Comparison of ENCODE assay signal across 19 cellular contexts in the genomic region with DNA sequence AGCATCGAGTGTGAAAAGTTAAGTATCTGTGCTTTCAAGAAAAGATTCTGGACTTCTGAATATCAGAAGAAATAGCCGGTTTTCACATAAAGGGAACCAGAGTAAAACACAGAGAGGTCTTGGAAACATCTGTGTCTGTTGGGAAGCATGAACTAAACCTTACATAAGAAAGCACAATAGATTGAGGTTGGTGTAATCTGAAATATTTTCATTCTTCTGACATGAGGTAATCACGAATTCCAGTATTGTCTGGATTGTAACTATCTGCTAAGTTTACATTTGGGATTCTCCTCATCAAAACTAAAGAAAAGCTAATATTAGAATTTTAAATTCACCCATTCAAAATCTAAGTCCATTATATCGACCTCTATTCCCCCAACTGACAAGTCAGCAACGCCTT.
"Had no signal": no experiment of that assay in that cellular context is flagged by ENCODE, and none has a peak within 500 bp of the region (broad histone marks: within the 10 kb centered on the region; RNA-seq: fewer than 3 reads in every experiment).

No MANE protein-coding gene starts in this region.

- H3K4me3 Mint-ChIP-seq: activated naive CD4-positive, alpha-beta T cell treated with anti-CD3 and anti-CD28 coated beads for 36 hours; activated T-cell treated with anti-CD3 and anti-CD28 coated beads, Interleukin-2, amount 50 U/mL, for 4 hours; dendritic cell treated with granulocyte-macrophage colony-stimulating factor and Interleukin-4, amounts not matched to agents 40 ng/mL and 50 ng/mL, for 4 days; effector memory CD8-positive, alpha-beta T cell; naive B cell; neural progenitor cell; stimulated activated naive CD8-positive, alpha-beta T cell treated with anti-CD3 and anti-CD28 coated beads, Interleukin-15, Interleukin-2, amounts not matched to agents 100 ng/mL and 50 ng/mL, for 24 hours had no signal

- H3K36me3 ChIP-seq: esophagus squamous epithelium, gastroesophageal sphincter, heart left ventricle, left lung, neural progenitor cell, prostate gland, transverse colon had no signal

- H3K27me3 Mint-ChIP-seq: dendritic cell treated with granulocyte-macrophage colony-stimulating factor and Interleukin-4, amounts not matched to agents 40 ng/mL and 50 ng/mL, for 4 days; effector memory CD8-positive, alpha-beta T cell; naive B cell; stimulated activated naive CD8-positive, alpha-beta T cell treated with anti-CD3 and anti-CD28 coated beads, Interleukin-15, Interleukin-2, amounts not matched to agents 100 ng/mL and 50 ng/mL, for 24 hours had no signal

- ATAC-seq: activated T-cell treated with anti-CD3 and anti-CD28 coated beads, Interleukin-2, amount 50 U/mL, for 4 hours; effector memory CD8-positive, alpha-beta T cell; gastroesophageal sphincter; heart left ventricle; left lung; mucosa of descending colon; right cardiac atrium had no signal

- H3K9me3 Mint-ChIP-seq: activated T-cell treated with anti-CD3 and anti-CD28 coated beads, Interleukin-2, amount 50 U/mL, for 4 hours; neural progenitor cell; stimulated activated naive CD8-positive, alpha-beta T cell treated with anti-CD3 and anti-CD28 coated beads, Interleukin-15, Interleukin-2, amounts not matched to agents 100 ng/mL and 50 ng/mL, for 24 hours had no signal

- H3K9ac ChIP-seq: neural progenitor cell had no signal

- H3K9me3 ChIP-seq: esophagus squamous epithelium, gastroesophageal sphincter, mucosa of descending colon, prostate gland, transverse colon had no signal

- H3K27me3 ChIP-seq: esophagus squamous epithelium, gastroesophageal sphincter, heart left ventricle, left lung, neural progenitor cell, transverse colon had no signal

- H3K4me3 ChIP-seq: esophagus squamous epithelium, gastroesophageal sphincter, heart left ventricle, left lung, mucosa of descending colon, neural progenitor cell, prostate gland, skin epidermis, transverse colon had no signal

- H3K27ac ChIP-seq: esophagus squamous epithelium, gastroesophageal sphincter, heart left ventricle, left lung, neural progenitor cell, prostate gland, skin epidermis, transverse colon had no signal

- H2AFZ ChIP-seq: neural progenitor cell had no signal

- H3K27ac Mint-ChIP-seq: activated naive CD4-positive, alpha-beta T cell treated with anti-CD3 and anti-CD28 coated beads for 36 hours; dendritic cell treated with granulocyte-macrophage colony-stimulating factor and Interleukin-4, amounts not matched to agents 40 ng/mL and 50 ng/mL, for 4 days; effector memory CD8-positive, alpha-beta T cell; naive B cell; neural progenitor cell; stimulated activated naive CD8-positive, alpha-beta T cell treated with anti-CD3 and anti-CD28 coated beads, Interleukin-15, Interleukin-2, amounts not matched to agents 100 ng/mL and 50 ng/mL, for 24 hours had no signal

- H3K4me2 ChIP-seq: neural progenitor cell had no signal

- DNase-seq: activated CD4-positive, alpha-beta T cell treated with anti-CD3 and anti-CD28 coated beads, Interleukin-2, amount 50 U/mL, for 1 hour; activated CD8-positive, alpha-beta memory T cell treated with anti-CD3 and anti-CD28 coated beads, Interleukin-2, amount 50 U/mL, for 4 hours; activated naive CD4-positive, alpha-beta T cell treated with anti-CD3 and anti-CD28 coated beads for 36 hours; activated T-cell treated with anti-CD3 and anti-CD28 coated beads, Interleukin-2, amount 50 U/mL, for 4 hours; anterior cingulate cortex; effector memory CD8-positive, alpha-beta T cell; esophagus squamous epithelium; heart left ventricle; left lung; mucosa of descending colon; naive B cell; right cardiac atrium; transverse colon had no signal

- H3K4me1 Mint-ChIP-seq: neural progenitor cell had no signal

- H3K4me1 ChIP-seq: esophagus squamous epithelium, gastroesophageal sphincter, heart left ventricle, left lung, prostate gland, transverse colon had no signal
